ENCODE assay signal across 28 cellular contexts in the genomic region with DNA sequence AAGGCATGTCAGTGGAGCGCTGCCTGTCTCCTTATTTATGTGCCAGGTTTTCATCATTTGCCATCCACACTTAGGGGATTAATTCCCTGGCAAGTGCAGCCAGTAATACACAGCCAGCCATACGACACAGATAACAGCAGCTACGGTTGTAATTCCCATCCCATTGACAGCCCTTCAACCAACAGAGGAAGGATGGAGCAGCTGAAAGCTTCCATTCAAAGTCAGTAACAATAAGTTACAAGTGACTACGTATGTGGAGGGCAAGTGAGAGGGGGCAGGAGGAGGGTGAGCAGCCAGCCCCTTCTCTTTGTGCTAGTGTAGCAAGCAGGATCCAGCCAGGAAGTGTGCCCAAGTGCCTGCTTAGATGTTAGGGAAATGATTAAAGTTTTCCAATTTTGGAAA. TPM values are rescaled to one million over a fixed set of nuclear protein-coding genes. Genes with fewer than 3 reads are reported as not detected.
A peak's percentile ranks its signal among the peaks of the same experiment; 100 is the strongest.
DNase-seq lines count a peak whose midpoint lies in the region; ATAC-seq and TF ChIP-seq lines count a peak whose summit lies in the region.
"Had no signal": no experiment of that assay in that cellular context is flagged by ENCODE, and none has a peak within 500 bp of the region (broad histone marks: within the 10 kb centered on the region; RNA-seq: fewer than 3 reads in every experiment).

No MANE protein-coding gene starts in this region.

- H3K4me3 Mint-ChIP-seq in memory B cell: no peak overlapping the region
- H3K4me3 Mint-ChIP-seq: activated CD4-positive, alpha-beta memory T cell treated with anti-CD3 and anti-CD28 coated beads for 36 hours; stimulated activated naive CD8-positive, alpha-beta T cell treated with anti-CD3 and anti-CD28 coated beads, Interleukin-15, Interleukin-2, amounts not matched to agents 100 ng/mL and 50 ng/mL, for 24 hours; T-helper 2 cell treated with Interferon-gamma antibody and Interleukin-4, amounts not matched to agents 5 μg/mL and 100 μg/mL, for 36 hours had no signal

- H3K27me3 Mint-ChIP-seq in memory B cell: peaks cover 4% of the 10 kb centered on the region

- no peak overlapping the region for H3K27ac ChIP-seq in left ventricle myocardium inferior (replicated peaks)
- H3K27ac ChIP-seq: adrenal gland, gastroesophageal sphincter, neutrophil, thoracic aorta had no signal

- no peaks in the 10 kb centered on the region for H3K9me3 Mint-ChIP-seq in memory B cell
- H3K9me3 Mint-ChIP-seq: activated CD4-positive, alpha-beta memory T cell treated with anti-CD3 and anti-CD28 coated beads for 36 hours; stimulated activated naive CD8-positive, alpha-beta T cell treated with anti-CD3 and anti-CD28 coated beads, Interleukin-15, Interleukin-2, amounts not matched to agents 100 ng/mL and 50 ng/mL, for 24 hours; T-helper 2 cell treated with Interferon-gamma antibody and Interleukin-4, amounts not matched to agents 5 μg/mL and 100 μg/mL, for 36 hours had no signal

- peaks cover 3% of the 10 kb centered on the region for H3K9me3 ChIP-seq in left ventricle myocardium inferior (replicated peaks)
- H3K9me3 ChIP-seq: adrenal gland, BE2C, gastroesophageal sphincter, neutrophil, thoracic aorta had no signal

- H3K4me1 ChIP-seq in left ventricle myocardium inferior: peaks cover 6% of the 10 kb centered on the region
- H3K4me1 ChIP-seq: BE2C, gastroesophageal sphincter had no signal

- ATAC-seq in left cardiac atrium (peak; percentile 55 to 67), memory B cell (ENCODE audit: low read depth) (no peak), HG03571 (IDR thresholded peaks at IDR 0.05; ENCODE audit: unreplicated experiment) (no peak)
- ATAC-seq: gastroesophageal sphincter, HCT116, PC-3, sciatic nerve had no signal

- H3K36me3 ChIP-seq in left ventricle myocardium inferior: no peaks in the 10 kb centered on the region
- H3K36me3 ChIP-seq: adrenal gland, BE2C, gastroesophageal sphincter, neutrophil, thoracic aorta had no signal

- H3K4me3 ChIP-seq in left ventricle myocardium inferior: no peak overlapping the region
- H3K4me3 ChIP-seq: adrenal gland, gastroesophageal sphincter, thoracic aorta had no signal

- peaks cover 13% of the 10 kb centered on the region for H3K4me1 Mint-ChIP-seq in memory B cell

- TF ChIP-seq CTCF in left ventricle myocardium inferior (IDR thresholded peaks at IDR 0.05; ENCODE audit: borderline replicate concordance): no peak

- intact Hi-C loops in left cardiac atrium (cut with DNase I): no loop called here
- intact Hi-C loops in left ventricle myocardium inferior (cut with micrococcal nuclease): no loop called here

- H3K27ac Mint-ChIP-seq in memory B cell: peak overlapping the region; percentile 41
- H3K27ac Mint-ChIP-seq: activated CD4-positive, alpha-beta memory T cell treated with anti-CD3 and anti-CD28 coated beads for 36 hours; progenitor cell of endocrine pancreas; stimulated activated naive CD8-positive, alpha-beta T cell treated with anti-CD3 and anti-CD28 coated beads, Interleukin-15, Interleukin-2, amounts not matched to agents 100 ng/mL and 50 ng/mL, for 24 hours; T-helper 2 cell treated with Interferon-gamma antibody and Interleukin-4, amounts not matched to agents 5 μg/mL and 100 μg/mL, for 36 hours had no signal

- H3K36me3 Mint-ChIP-seq in memory B cell: no peaks in the 10 kb centered on the region
- H3K36me3 Mint-ChIP-seq: activated CD4-positive, alpha-beta memory T cell treated with anti-CD3 and anti-CD28 coated beads for 36 hours had no signal

- in situ Hi-C loops in SK-MEL-5 (cut with HindIII; ENCODE audit: low pct_unique_long_range_greater_than_20kb, low sequenced_read_pairs): no loop called here

- DNase-seq in left cardiac atrium (no peak), left ventricle myocardium inferior (no peak), SK-MEL-5 (ENCODE audit: low read depth, low spot score) (peak; percentile 75), memory B cell (ENCODE audit: low spot score in 2 of 2) (no peak), KG1 (lab: John Stamatoyannopoulos, UW) (no peak), cortex of kidney (lab: John Stamatoyannopoulos, UW) (no peak)
- no peak for DNase-seq in NK-92 treated with Interleukin-12 subunit alpha and Interleukin-12 subunit beta, amount 100 ng/mL, for 24 hours (lab: John Stamatoyannopoulos, UW)
- DNase-seq: activated CD4-positive, alpha-beta memory T cell treated with anti-CD3 and anti-CD28 coated beads for 36 hours; activated CD4-positive, alpha-beta T cell treated with anti-CD3 and anti-CD28 coated beads for 1 hour; activated naive CD4-positive, alpha-beta T cell treated with Interleukin-2 at 50 U/mL for 16 hours; adrenal gland; BE2C; IMR-90; mammary epithelial cell; NCI-H1436 treated with DMSO at 0.1 percent for 48 hours; NCI-H2081 treated with DMSO at 0.1 percent for 48 hours; PC-3; SHP77; stimulated activated CD8-positive, alpha-beta memory T cell treated with anti-CD3 and anti-CD28 coated beads, Interleukin-4, amount 100 ng/mL, for 48 hours had no signal

- no peaks in the 10 kb centered on the region for H3K27me3 ChIP-seq in left ventricle myocardium inferior (ENCODE audit: low read depth)
- H3K27me3 ChIP-seq: adrenal gland, BE2C, neutrophil had no signal

RNA-seq across cellular contexts. Expression of a gene that starts 53.8 kb away (rescaled TPM):
- total RNA-seq in left cardiac atrium: 1 to 10 TPM; 5.7 to 8.7 TPM
- 8.3 TPM for total RNA-seq in left ventricle myocardium inferior
- total RNA-seq in SK-MEL-5 (2014; rRNA removed; shearing (Covaris generic)): 3.3 and 8.6 TPM in 2 replicates
- 4.5 and 6.0 TPM in 2 replicates for polyA plus RNA-seq in SK-MEL-5 (2015; cell fraction: cytosol; rRNA removed)
- 14.1 and 17.8 TPM in 2 replicates for polyA plus RNA-seq in SK-MEL-5 (2015; cell fraction: nucleus; rRNA removed)

Comparison
In these comparisons a context has a peak if more than half of its experiments do, and no peak if none do; other contexts are left out.
1. ATAC-seq: peak in left cardiac atrium (2 of 2); none in memory B cell (single experiment) and HG03571 (single experiment).